Comparison of ENCODE assay signal across 8 cellular contexts in genomic region chr9:137457406-137458193, GRCh38. TPM values are rescaled to one million over a fixed set of nuclear protein-coding genes. Genes with fewer than 3 reads are reported as not detected.
DNase-seq lines count a peak whose midpoint lies in the region; ATAC-seq and TF ChIP-seq lines count a peak whose summit lies in the region.

No MANE protein-coding gene starts in this region.

- no peak for TF ChIP-seq EP300 in esophagus muscularis mucosa (IDR thresholded peaks at IDR 0.05)

- peak overlapping the region in 2 of 3 donors; percentile 43 to 48 for H3K4me3 Mint-ChIP-seq in T-cell

- H3K27ac ChIP-seq in esophagus muscularis mucosa (replicated peaks in 1 of 4): peak overlapping the region; percentile 66 to 81 (median 79)
- peak overlapping the region; percentile 63 for H3K27ac ChIP-seq in osteoblast (ENCODE audit: low read depth, low read length)

- H4K20me1 ChIP-seq in osteoblast (ENCODE audit: insufficient read depth, low read length): peaks cover 39% of the 10 kb centered on the region

- H3K36me3 ChIP-seq in esophagus muscularis mucosa (peaks cover 4 to 39% (median 37%) of the 10 kb centered on the region in 4 donors), osteoblast (ENCODE audit: insufficient read depth, low read length) (peaks cover 22% of the 10 kb centered on the region)

- peaks cover 11% of the 10 kb centered on the region for H3K79me2 ChIP-seq in osteoblast (ENCODE audit: insufficient read depth, low read length)

- H3K4me1 ChIP-seq in esophagus muscularis mucosa: peaks cover 37 to 80% (median 75%) of the 10 kb centered on the region in 4 donors
- peaks cover 31% of the 10 kb centered on the region for H3K4me1 ChIP-seq in osteoblast (ENCODE audit: insufficient read depth, low read length)

- H3K4me3 ChIP-seq in esophagus muscularis mucosa: peak overlapping the region; percentile 81 to 87 (median 86)
- H3K4me3 ChIP-seq in osteoblast (ENCODE audit: insufficient read depth, low read length): peak overlapping the region; percentile 83

- TF ChIP-seq CTCF in esophagus muscularis mucosa (IDR thresholded peaks at IDR 0.05) (no peak), osteoblast (IDR thresholded peaks at IDR 0.05; ENCODE audit: extremely low read depth, low read depth, low read length) (no peak)

- no peaks in the 10 kb centered on the region for H3K9me3 Mint-ChIP-seq in T-cell

- WGBS in esophagus muscularis mucosa: 90% methylated on average over 6 of the region's 44 CpGs

- H3K27ac Mint-ChIP-seq in T-cell: no peak overlapping the region

- H2AFZ ChIP-seq in osteoblast (ENCODE audit: low read length): no peak overlapping the region

- POLR2A ChIA-PET in T-cell (lab: Charles Lee): interaction anchor here in 1 of 2 donors (0.5 kb wide), 1 partner anchor 87 kb away, joined by 3 read pairs; no protein-coding TSS in a partner anchor

- no peak for TF ChIP-seq POLR2A in esophagus muscularis mucosa (IDR thresholded peaks at IDR 0.05; ENCODE audit: low read depth)

- H3K4me2 ChIP-seq in osteoblast (ENCODE audit: insufficient read depth, low read length): peak overlapping the region; percentile 86

- H3K27me3 ChIP-seq in esophagus muscularis mucosa (no peaks in the 10 kb centered on the region), osteoblast (ENCODE audit: insufficient read depth, low read length) (no peaks in the 10 kb centered on the region)

- DNase-seq in COR-L47 (lab: John Stamatoyannopoulos, UW) (peak; percentile 63), T-cell (peak in 1 of 34 experiments; percentile 5), esophagus muscularis mucosa (ENCODE audit: extremely low spot score) (no peak), osteoblast (ENCODE audit: insufficient read length, low spot score, missing footprints) (peak; percentile 66), A172 (ENCODE audit: low spot score) (no peak), NCI-H128 (lab: John Stamatoyannopoulos, UW; ENCODE audit: unreplicated experiment) (no peak), cerebellum (ENCODE audit: low spot score) (no peak)

- intact Hi-C loops in esophagus muscularis mucosa (cut with DNase I): no loop called here

- H3K27me3 Mint-ChIP-seq in T-cell: no peaks in the 10 kb centered on the region

- H3K4me1 Mint-ChIP-seq in T-cell: peaks cover 27 to 56% (median 43%) of the 10 kb centered on the region in 3 donors

- ATAC-seq in T-cell (replicated peaks in 1 of 4): no peak
- ATAC-seq in HG02588 (IDR thresholded peaks at IDR 0.05; ENCODE audit: unreplicated experiment): no peak

- CTCF ChIA-PET in T-cell (lab: Charles Lee): no interaction called here

- H3K9me3 ChIP-seq in esophagus muscularis mucosa (no peaks in the 10 kb centered on the region), osteoblast (ENCODE audit: low read depth, low read length) (no peaks in the 10 kb centered on the region)

- no peaks in the 10 kb centered on the region for H3K36me3 Mint-ChIP-seq in T-cell

RNA-seq across cellular contexts. Expression of gene NSMF, which starts 1.5 kb away (rescaled TPM):
- total RNA-seq in T-cell (10 to 100 TPM; 40.5 to 89.5 (median 51.7) TPM), esophagus muscularis mucosa (10 to 100 TPM; 41.9 to 71.0 (median 58.9) TPM), osteoblast (19.2 and 22.4 TPM in 2 replicates), cerebellum (26.7 TPM)
- 45.1 and 46.4 TPM in 2 replicates for total RNA-seq in A172 (2014; rRNA removed; shearing (Covaris generic))

RNA-seq across cellular contexts. Expression of gene ENTPD8, which starts 16.4 kb away (rescaled TPM):
- total RNA-seq in T-cell (not detected), esophagus muscularis mucosa (not detected), osteoblast (not detected in 2 replicates), cerebellum (0.09 TPM)
- 0.83 and 0.98 TPM in 2 replicates for total RNA-seq in A172 (2014; rRNA removed; shearing (Covaris generic))

RNA-seq across cellular contexts. Expression of gene NOXA1, which starts 34.4 kb away (rescaled TPM):
- total RNA-seq in T-cell (10 to 100 TPM in 2 of 5 donors, 1 to 10 TPM in 3; 6.4 to 11.7 (median 8.1) TPM), esophagus muscularis mucosa (1 to 10 TPM; 2.1 to 4.0 (median 3.0) TPM), osteoblast (0.36 and 0.88 TPM in 2 replicates), cerebellum (1.5 TPM)
- 1.7 and 3.3 TPM in 2 replicates for total RNA-seq in A172 (2014; rRNA removed; shearing (Covaris generic))

RNA-seq across cellular contexts. Expression of gene EXD3, which starts 34.6 kb away (rescaled TPM):
- 10 to 100 TPM; 18.5 to 43.8 (median 38.0) TPM for total RNA-seq in T-cell
- total RNA-seq in esophagus muscularis mucosa: 10 to 100 TPM in 3 of 4 donors, 1 to 10 TPM in 1; 8.3 to 22.3 (median 14.2) TPM
- total RNA-seq in osteoblast: 7.6 and 10.0 TPM in 2 replicates
- 3.4 and 9.9 TPM in 2 replicates for total RNA-seq in A172 (2014; rRNA removed; shearing (Covaris generic))
- 15.2 TPM for total RNA-seq in cerebellum

Comparison
In these comparisons a context has a peak if more than half of its experiments do, and no peak if none do; other contexts are left out.
1. DNase-seq: peak in COR-L47 (single experiment) and osteoblast (single experiment); none in esophagus muscularis mucosa (single experiment), A172 (single experiment), NCI-H128 (single experiment) and cerebellum (single experiment).